Comparison of ENCODE assay signal across 9 cellular contexts in the genomic region with DNA sequence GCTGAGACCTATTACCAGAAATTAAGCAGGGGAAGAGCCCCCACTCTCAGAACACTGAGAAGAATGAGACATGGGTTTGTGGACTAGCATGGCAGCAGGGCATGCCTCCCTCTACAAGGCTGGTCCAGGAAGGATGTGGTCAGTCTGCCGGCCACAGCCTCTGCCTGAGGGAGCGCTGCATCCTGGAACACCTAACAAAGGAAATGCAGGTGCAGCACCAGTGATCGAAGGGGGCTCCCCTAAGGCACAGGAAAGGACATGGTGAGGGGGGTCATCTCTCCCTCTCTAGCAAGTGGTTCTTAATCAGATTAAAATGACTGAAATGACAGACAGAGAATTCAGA. TPM values are rescaled to one million over a fixed set of nuclear protein-coding genes. Genes with fewer than 3 reads are reported as not detected.
DNase-seq lines count a peak whose midpoint lies in the region; ATAC-seq and TF ChIP-seq lines count a peak whose summit lies in the region.
"Had no signal": no experiment of that assay in that cellular context is flagged by ENCODE, and none has a peak within 500 bp of the region (broad histone marks: within the 10 kb centered on the region; RNA-seq: fewer than 3 reads in every experiment).

No MANE protein-coding gene starts in this region.

- no peak overlapping the region for H3K4me2 ChIP-seq in DND-41 (ENCODE audit: insufficient read depth, low read length)
- H3K4me2 ChIP-seq: PC-9 had no signal

- no peak overlapping the region for H3K9ac ChIP-seq in DND-41 (ENCODE audit: low read depth, low read length)

- no peaks in the 10 kb centered on the region for H3K9me3 ChIP-seq in DND-41 (ENCODE audit: insufficient read depth, low read length, severe bottlenecking)
- no peaks in the 10 kb centered on the region for H3K9me3 ChIP-seq in ovary
- no peaks in the 10 kb centered on the region for H3K9me3 ChIP-seq in adrenal gland (replicated peaks in 1 of 3)
- peaks cover 2% of the 10 kb centered on the region for H3K9me3 ChIP-seq in aorta (ENCODE audit: control insufficient read depth, low read length)
- no peaks in the 10 kb centered on the region for H3K9me3 ChIP-seq in uterus

- no peaks in the 10 kb centered on the region for H3K36me3 ChIP-seq in DND-41 (ENCODE audit: insufficient read depth, low read length)
- no peaks in the 10 kb centered on the region for H3K36me3 ChIP-seq in ovary
- H3K36me3 ChIP-seq in adrenal gland (replicated peaks in 1 of 2): no peaks in the 10 kb centered on the region
- H3K36me3 ChIP-seq in aorta (ENCODE audit: control insufficient read depth in 1 of 2, insufficient read depth in 2 of 2, low read length in 1 of 2): no peaks in the 10 kb centered on the region
- no peaks in the 10 kb centered on the region for H3K36me3 ChIP-seq in uterus

- no peaks in the 10 kb centered on the region for H4K20me1 ChIP-seq in DND-41 (ENCODE audit: insufficient read depth, low read length)

- H3K4me3 Mint-ChIP-seq in activated naive CD4-positive, alpha-beta T cell treated with anti-CD3 and anti-CD28 coated beads, Interleukin-2, amount 10 ng/mL, durations not matched to agents 7 days and 5 days: peak overlapping the region; percentile 0

- no peak overlapping the region for H2AFZ ChIP-seq in DND-41 (ENCODE audit: low read depth, low read length)
- H2AFZ ChIP-seq: PC-9 had no signal

- H3K36me3 Mint-ChIP-seq in activated naive CD4-positive, alpha-beta T cell treated with anti-CD3 and anti-CD28 coated beads, Interleukin-2, amount 10 ng/mL, durations not matched to agents 7 days and 5 days: no peaks in the 10 kb centered on the region

- peak; percentile 62 for ATAC-seq in DND-41 (ENCODE audit: insufficient read depth, low read depth)
- ATAC-seq in GM19438 (IDR thresholded peaks at IDR 0.05; ENCODE audit: low read depth, unreplicated experiment): peak; percentile 92
- peak; percentile 74 for ATAC-seq in HG03103 (IDR thresholded peaks at IDR 0.05; ENCODE audit: low read depth, unreplicated experiment)
- ATAC-seq in aorta (ENCODE audit: low FRiP score): no peak

- intact Hi-C loops in ovary (cut with DNase I) (no loop called here), adrenal gland (cut with DNase I) (no loop called here), aorta (cut with DNase I) (no loop called here), uterus (cut with DNase I; ENCODE audit: low total_unique reads) (no loop called here)

- TF ChIP-seq EP300 in ovary (IDR thresholded peaks at IDR 0.05): no peak

- TF ChIP-seq POLR2A in ovary (IDR thresholded peaks at IDR 0.05) (no peak), adrenal gland (IDR thresholded peaks at IDR 0.05) (no peak), uterus (IDR thresholded peaks at IDR 0.05) (no peak)

- no peak overlapping the region for H3K27ac ChIP-seq in DND-41 (ENCODE audit: low read length)
- H3K27ac ChIP-seq in ovary: no peak overlapping the region
- no peak overlapping the region for H3K27ac ChIP-seq in adrenal gland
- no peak overlapping the region for H3K27ac ChIP-seq in aorta (ENCODE audit: low read depth in 1 of 2, low read length in 2 of 2)
- H3K27ac ChIP-seq in uterus: no peak overlapping the region
- H3K27ac ChIP-seq: PC-9 had no signal

- 73 to 80% (median 77%) methylated on average over 3 of the region's 3 CpGs for WGBS in ovary, 3 donors
- WGBS in adrenal gland, 4 donors: 53 to 86% (median 69%) methylated on average over 3 of the region's 3 CpGs
- WGBS in aorta, 2 donors: 76 to 89% methylated on average over 3 of the region's 3 CpGs

- CTCF ChIA-PET in activated naive CD4-positive, alpha-beta T cell treated with anti-CD3 and anti-CD28 coated beads, Interleukin-2, amount 10 ng/mL, durations not matched to agents 7 days and 5 days (lab: Charles Lee): no interaction called here

- DNase-seq in DND-41 (peak; percentile 14), ovary (no peak), adrenal gland (no peak), aorta (no peak), uterus (no peak)
- DNase-seq in activated naive CD4-positive, alpha-beta T cell treated with anti-CD3 and anti-CD28 coated beads, Interleukin-2, amount 10 ng/mL, durations not matched to agents 7 days and 5 days: peak; percentile 55
- DNase-seq: PC-9 had no signal

- H3K27me3 ChIP-seq in DND-41 (ENCODE audit: insufficient read depth, low read length, poor library complexity) (no peaks in the 10 kb centered on the region), ovary (no peaks in the 10 kb centered on the region), adrenal gland (no peaks in the 10 kb centered on the region), aorta (ENCODE audit: control insufficient read depth in 1 of 2, insufficient read depth in 2 of 2, low read length in 1 of 2) (no peaks in the 10 kb centered on the region), uterus (no peaks in the 10 kb centered on the region)

- H3K27ac Mint-ChIP-seq in activated naive CD4-positive, alpha-beta T cell treated with anti-CD3 and anti-CD28 coated beads, Interleukin-2, amount 10 ng/mL, durations not matched to agents 7 days and 5 days: no peak overlapping the region

- TF ChIP-seq CTCF in DND-41 (IDR thresholded peaks at IDR 0.05; ENCODE audit: borderline replicate concordance, extremely low read depth, low read length, poor library complexity, severe bottlenecking) (no peak), ovary (IDR thresholded peaks at IDR 0.05) (no peak), adrenal gland (IDR thresholded peaks at IDR 0.05) (no peak), uterus (IDR thresholded peaks at IDR 0.05) (no peak)

- H3K4me1 ChIP-seq in DND-41 (ENCODE audit: insufficient read depth, low read length): no peaks in the 10 kb centered on the region
- H3K4me1 ChIP-seq in ovary (ENCODE audit: insufficient read depth): no peaks in the 10 kb centered on the region
- H3K4me1 ChIP-seq in adrenal gland (replicated peaks in 1 of 2): no peaks in the 10 kb centered on the region
- no peaks in the 10 kb centered on the region for H3K4me1 ChIP-seq in aorta (ENCODE audit: control insufficient read depth in 1 of 2, insufficient read depth in 2 of 2, low read length in 2 of 2)
- H3K4me1 ChIP-seq in uterus: no peaks in the 10 kb centered on the region

- no peaks in the 10 kb centered on the region for H3K9me3 Mint-ChIP-seq in activated naive CD4-positive, alpha-beta T cell treated with anti-CD3 and anti-CD28 coated beads, Interleukin-2, amount 10 ng/mL, durations not matched to agents 7 days and 5 days

- peaks cover 10% of the 10 kb centered on the region for H3K27me3 Mint-ChIP-seq in activated naive CD4-positive, alpha-beta T cell treated with anti-CD3 and anti-CD28 coated beads, Interleukin-2, amount 10 ng/mL, durations not matched to agents 7 days and 5 days

- H3K4me1 Mint-ChIP-seq in activated naive CD4-positive, alpha-beta T cell treated with anti-CD3 and anti-CD28 coated beads, Interleukin-2, amount 10 ng/mL, durations not matched to agents 7 days and 5 days: peaks cover 21% of the 10 kb centered on the region

- no peaks in the 10 kb centered on the region for H3K79me2 ChIP-seq in DND-41 (ENCODE audit: insufficient read depth, low read length)

- H3K4me3 ChIP-seq in DND-41 (ENCODE audit: low read depth in 1 of 2, low read length in 2 of 2) (no peak overlapping the region), ovary (no peak overlapping the region), adrenal gland (no peak overlapping the region), aorta (ENCODE audit: low read length in 2 of 2) (no peak overlapping the region), uterus (no peak overlapping the region)
- H3K4me3 ChIP-seq: PC-9 had no signal

RNA-seq across cellular contexts. Expression of gene ARL14EP, which starts 40.6 kb away (rescaled TPM):
- 10 to 100 TPM; 18.4 to 39.6 (median 28.4) TPM for total RNA-seq in ovary
- polyA plus RNA-seq in ovary: 10 to 100 TPM; 20.0 to 27.7 TPM
- total RNA-seq in adrenal gland: 10 to 100 TPM; 12.0 to 49.5 (median 31.7) TPM
- polyA plus RNA-seq in adrenal gland: 10 to 100 TPM; 13.8 to 44.7 (median 16.5) TPM
- 10 to 100 TPM; 21.0 to 23.7 TPM for total RNA-seq in aorta
- polyA plus RNA-seq in aorta: 10 to 100 TPM; 19.0 to 19.5 TPM
- total RNA-seq in uterus: 10 to 100 TPM; 38.5 to 90.2 (median 56.1) TPM

RNA-seq across cellular contexts. Expression of gene FSHB, which starts 51.4 kb away (rescaled TPM):
- total RNA-seq in ovary (not detected), adrenal gland (not detected), aorta (not detected), uterus (not detected)
- polyA plus RNA-seq in ovary (not detected), adrenal gland (not detected), aorta (not detected)
- total RNA-seq: PC-9 had no signal

Comparison
In these comparisons a context has a peak if more than half of its experiments do, and no peak if none do; other contexts are left out.
1. DNase-seq: peak in DND-41 (single experiment) and activated naive CD4-positive, alpha-beta T cell treated with anti-CD3 and anti-CD28 coated beads, Interleukin-2, amount 10 ng/mL, durations not matched to agents 7 days and 5 days (single experiment); none in ovary (0 of 5), adrenal gland (0 of 7), aorta (0 of 2) and uterus (0 of 2).